Comparison of ENCODE assay signal across 23 cellular contexts in the genomic region with DNA sequence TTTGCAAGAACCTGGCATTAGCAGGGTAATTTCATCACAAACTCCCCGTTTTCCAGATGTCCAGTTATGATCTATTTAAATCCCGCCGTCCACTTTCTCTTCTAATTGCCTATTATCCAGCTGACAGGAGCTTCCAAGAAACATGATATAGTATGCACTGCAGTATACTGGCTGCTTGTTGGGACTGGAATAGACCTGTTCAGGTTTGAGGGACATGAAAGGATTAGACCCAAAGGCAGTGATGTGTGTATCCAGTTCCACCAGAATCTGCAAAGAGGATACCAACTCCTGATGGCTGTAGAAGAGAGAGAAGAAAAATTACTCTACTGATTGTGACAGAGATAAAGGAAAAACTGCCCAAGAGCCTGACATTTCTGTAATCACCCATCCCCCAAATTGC.
"Had no signal": no experiment of that assay in that cellular context is flagged by ENCODE, and none has a peak within 500 bp of the region (broad histone marks: within the 10 kb centered on the region; RNA-seq: fewer than 3 reads in every experiment).

No MANE protein-coding gene starts in this region.

- DNase-seq: activated CD4-positive, alpha-beta T cell treated with anti-CD3 and anti-CD28 coated beads for 4 hours; activated CD8-positive, alpha-beta memory T cell treated with anti-CD3 and anti-CD28 coated beads, Interleukin-2, amount 50 U/mL, for 48 hours; activated CD8-positive, alpha-beta T cell treated with anti-CD3 and anti-CD28 coated beads for 36 hours; activated effector memory CD4-positive, alpha-beta T cell treated with Interleukin-2 at 50 U/mL for 16 hours; activated naive CD4-positive, alpha-beta T cell; activated T-cell treated with anti-CD3 and anti-CD28 coated beads, Interleukin-2, amount 50 U/mL, for 24 hours; amygdala; MM.1S; NCI-H1105; NCI-H1436; NCI-H187 treated with DMSO at 0.1 percent for 48 hours; NCI-H2081 treated with DMSO at 0.1 percent for 48 hours; NCI-H345; NCI-H510A; NCI-H526 treated with DMSO at 0.1 percent for 48 hours; NK-92 treated with Interleukin-12 subunit alpha and Interleukin-12 subunit beta, amount 100 ng/mL, for 24 hours; OCI-M1; RPMI8226 had no signal

- H3K4me3 ChIP-seq: cardiac muscle cell had no signal

- ATAC-seq: activated CD4-positive, CD25-positive, alpha-beta regulatory T cell treated with anti-CD3 and anti-CD28 coated beads, Interleukin-2, amount 50 U/mL, for 24 hours; activated CD8-positive, alpha-beta T cell treated with anti-CD3 and anti-CD28 coated beads for 36 hours; Panc1; Right ventricle myocardium inferior had no signal

- H3K27ac ChIP-seq: cardiac muscle cell had no signal

- FAIRE-seq: astrocyte had no signal

- H3K27me3 ChIP-seq: cardiac muscle cell had no signal
